13 cellular contexts compared by ENCODE assay signal in the genomic region with DNA sequence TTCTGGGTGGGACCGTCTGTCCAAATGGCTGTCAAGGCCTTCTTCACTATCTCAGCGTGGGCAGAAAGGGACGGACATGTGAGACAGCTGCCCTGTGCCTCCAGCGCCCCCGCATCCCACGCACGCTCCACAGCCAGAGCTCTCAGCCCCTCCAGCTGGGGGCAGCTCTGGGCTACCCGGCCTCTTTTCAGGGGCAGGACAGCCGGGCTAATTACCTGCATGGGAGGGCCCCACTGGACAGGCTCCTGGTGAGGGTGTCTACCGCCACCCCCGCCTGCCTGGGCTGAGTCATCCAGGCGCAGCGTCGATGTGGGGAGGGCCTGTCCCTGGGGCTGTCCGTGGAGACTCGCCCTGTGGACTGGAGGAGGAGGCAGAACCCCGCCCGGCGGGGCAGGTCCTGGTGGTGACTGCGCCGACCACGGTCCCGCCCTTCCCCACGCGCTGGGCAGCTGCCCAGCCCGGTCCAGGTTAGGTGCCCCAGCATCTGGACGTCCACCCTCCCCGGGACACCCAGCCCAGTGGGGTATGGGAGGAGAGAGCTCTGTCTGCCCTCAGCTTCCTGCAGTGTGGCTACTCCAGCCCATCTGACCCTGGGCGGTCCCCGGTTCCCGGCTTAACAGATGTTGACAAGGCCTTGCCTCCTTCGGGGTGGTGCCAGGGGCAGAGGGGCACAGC. TPM values are rescaled to one million over a fixed set of nuclear protein-coding genes. Genes with fewer than 3 reads are reported as not detected.
DNase-seq lines count a peak whose midpoint lies in the region; ATAC-seq, FAIRE-seq and TF ChIP-seq lines count a peak whose summit lies in the region.
"Had no signal": no experiment of that assay in that cellular context is flagged by ENCODE, and none has a peak within 500 bp of the region (broad histone marks: within the 10 kb centered on the region; RNA-seq: fewer than 3 reads in every experiment).

No MANE protein-coding gene starts in this region.

- no peaks in the 10 kb centered on the region for H3K9me3 ChIP-seq in breast epithelium
- no peaks in the 10 kb centered on the region for H3K9me3 ChIP-seq in kidney (ENCODE audit: control insufficient read depth in 1 of 2, low read length in 2 of 2)
- no peaks in the 10 kb centered on the region for H3K9me3 ChIP-seq in upper lobe of right lung

- ATAC-seq in activated T-helper 17 cell treated with anti-CD3 and anti-CD28 coated beads, Interleukin-2, amount 50 U/mL, for 72 hours (replicated peaks): peak; percentile 78
- peak; percentile 67 for ATAC-seq in upper lobe of right lung

- H3K36me3 Mint-ChIP-seq in MCF 10A (ENCODE audit: insufficient read depth, unreplicated experiment): no peaks in the 10 kb centered on the region
- no peaks in the 10 kb centered on the region for H3K36me3 Mint-ChIP-seq in activated T-helper 17 cell treated with anti-CD3 and anti-CD28 coated beads, Interleukin-2, amount 50 U/mL, for 72 hours (ENCODE audit: low read depth)

- H3K27ac ChIP-seq in breast epithelium (peak overlapping the region in 1 of 2 donors; percentile 71), kidney (ENCODE audit: low read depth in 2 of 2, low read length in 2 of 2) (no peak overlapping the region), upper lobe of right lung (no peak overlapping the region)

- H3K4me1 Mint-ChIP-seq in MCF 10A (ENCODE audit: insufficient read depth, unreplicated experiment): no peaks in the 10 kb centered on the region
- H3K4me1 Mint-ChIP-seq in activated T-helper 17 cell treated with anti-CD3 and anti-CD28 coated beads, Interleukin-2, amount 50 U/mL, for 72 hours: peaks cover 16% of the 10 kb centered on the region

- BruUV-seq in MCF 10A (replicated peaks; lab: Mats Ljungman, UMichigan): no TSS peak

- H3K4me1 ChIP-seq in breast epithelium (peaks cover 0 to 3% of the 10 kb centered on the region in 2 donors), kidney (ENCODE audit: control insufficient read depth in 1 of 2, insufficient read depth in 1 of 2, low read depth in 1 of 2, low read length in 2 of 2) (peaks cover 3 to 10% of the 10 kb centered on the region in 2 donors), upper lobe of right lung (peaks cover 9% of the 10 kb centered on the region)

- H3K4me3 ChIP-seq in breast epithelium: peak overlapping the region in 1 of 3 donors; percentile 20
- no peak overlapping the region for H3K4me3 ChIP-seq in kidney (ENCODE audit: low read length in 2 of 2)
- H3K4me3 ChIP-seq in upper lobe of right lung: no peak overlapping the region

- H3K4me3 Mint-ChIP-seq in MCF 10A (ENCODE audit: unreplicated experiment): no peak overlapping the region
- H3K4me3 Mint-ChIP-seq in activated T-helper 17 cell treated with anti-CD3 and anti-CD28 coated beads, Interleukin-2, amount 50 U/mL, for 72 hours: no peak overlapping the region

- POLR2A ChIA-PET in MCF 10A (lab: Yijun Ruan, JAX): interaction anchor here (0.6 to 1.1 kb wide), 3 partner anchors 11 to 252 kb away, joined by 3 read pairs; no protein-coding TSS in a partner anchor

- no peak overlapping the region for H3K27ac Mint-ChIP-seq in MCF 10A (ENCODE audit: low read depth, unreplicated experiment)
- no peak overlapping the region for H3K27ac Mint-ChIP-seq in activated T-helper 17 cell treated with anti-CD3 and anti-CD28 coated beads, Interleukin-2, amount 50 U/mL, for 72 hours

- TF ChIP-seq CTCF in MCF 10A (IDR thresholded peaks at IDR 0.05; ENCODE audit: unreplicated experiment) (no peak), breast epithelium (IDR thresholded peaks at IDR 0.05) (no peak), kidney (IDR thresholded peaks at IDR 0.05; ENCODE audit: borderline replicate concordance, extremely low read depth, insufficient read depth) (no peak), upper lobe of right lung (IDR thresholded peaks at IDR 0.05) (no peak)

- DNase-seq in MCF 10A (ENCODE audit: unreplicated experiment) (peak; percentile 70), breast epithelium (ENCODE audit: low spot score in 2 of 2) (no peak), kidney (peak; percentile 82), upper lobe of right lung (no peak), AG08396 (ENCODE audit: low spot score) (no peak), HTR-8/SVneo (ENCODE audit: insufficient read length, low spot score) (no peak)
- DNase-seq in stimulated activated naive CD4-positive, alpha-beta T cell (lab: John Stamatoyannopoulos, UW): no peak
- DNase-seq: activated CD4-positive, CD25-positive, alpha-beta regulatory T cell; activated effector memory CD4-positive, alpha-beta T cell treated with anti-CD3 and anti-CD28 coated beads, Interleukin-2, amount 50 U/mL, for 16 hours; head of caudate nucleus; NCI-H2081 treated with DMSO at 0.1 percent for 48 hours had no signal

- FAIRE-seq in kidney (lab: Jason Lieb, UNC): no peak
- FAIRE-seq in HTR-8/SVneo (lab: Jason Lieb, UNC): no peak
- FAIRE-seq: colon had no signal

- no peaks in the 10 kb centered on the region for H3K36me3 ChIP-seq in breast epithelium
- no peaks in the 10 kb centered on the region for H3K36me3 ChIP-seq in kidney (ENCODE audit: control insufficient read depth in 1 of 2, insufficient read depth in 2 of 2, low read length in 2 of 2)
- no peaks in the 10 kb centered on the region for H3K36me3 ChIP-seq in upper lobe of right lung

- H3K27me3 ChIP-seq in breast epithelium (no peaks in the 10 kb centered on the region), upper lobe of right lung (no peaks in the 10 kb centered on the region)

- CTCF ChIA-PET in MCF 10A (lab: Yijun Ruan, JAX): interaction anchor here (0.7 to 1.4 kb wide), 2 partner anchors 11 to 292 kb away, joined by 3 to 5 read pairs; no protein-coding TSS in a partner anchor

- TF ChIP-seq POLR2A in breast epithelium (IDR thresholded peaks at IDR 0.05): no peak

- H3K9ac ChIP-seq in kidney (ENCODE audit: low read length in 2 of 2): no peak overlapping the region

- intact Hi-C loops in MCF 10A (cut with micrococcal nuclease): no loop called here
- intact Hi-C loops in breast epithelium (cut with DNase I; ENCODE audit: low total_unique reads): no loop called here
- intact Hi-C loops in kidney (cut with DNase I): no loop called here
- intact Hi-C loops in upper lobe of right lung (cut with DNase I): no loop called here

- no peaks in the 10 kb centered on the region for H3K9me3 Mint-ChIP-seq in MCF 10A (ENCODE audit: unreplicated experiment)
- no peaks in the 10 kb centered on the region for H3K9me3 Mint-ChIP-seq in activated T-helper 17 cell treated with anti-CD3 and anti-CD28 coated beads, Interleukin-2, amount 50 U/mL, for 72 hours

- H3K27me3 Mint-ChIP-seq in MCF 10A (ENCODE audit: insufficient read depth, unreplicated experiment): no peaks in the 10 kb centered on the region
- no peaks in the 10 kb centered on the region for H3K27me3 Mint-ChIP-seq in activated T-helper 17 cell treated with anti-CD3 and anti-CD28 coated beads, Interleukin-2, amount 50 U/mL, for 72 hours

RNA-seq across cellular contexts. Expression of a gene that starts 5.9 kb away (rescaled TPM):
- total RNA-seq in MCF 10A (2022) (14.5 and 24.1 TPM in 2 replicates), breast epithelium (100 to 1,000 TPM in 1 of 3 donors, 10 to 100 TPM in 2; 41.6 to 102 (median 54.1) TPM), kidney (61.5 TPM), upper lobe of right lung (79.9 TPM)
- total RNA-seq in activated T-helper 17 cell treated with anti-CD3 and anti-CD28 coated beads, Interleukin-2, amount 50 U/mL, for 72 hours: 10 to 100 TPM; 21.9 to 43.4 TPM
- 107 TPM for polyA plus RNA-seq in kidney (ENCODE audit: insufficient read depth, low read depth, low replicate concordance)

Comparison
In these comparisons a context has a peak if more than half of its experiments do, and no peak if none do; other contexts are left out.
1. DNase-seq: peak in MCF 10A (single experiment) and kidney (single experiment); none in breast epithelium (0 of 2), upper lobe of right lung (single experiment), AG08396 (single experiment), stimulated activated naive CD4-positive, alpha-beta T cell (0 of 6) and HTR-8/SVneo (single experiment).